ENCODE assay signal across 23 cellular contexts in the genomic region with DNA sequence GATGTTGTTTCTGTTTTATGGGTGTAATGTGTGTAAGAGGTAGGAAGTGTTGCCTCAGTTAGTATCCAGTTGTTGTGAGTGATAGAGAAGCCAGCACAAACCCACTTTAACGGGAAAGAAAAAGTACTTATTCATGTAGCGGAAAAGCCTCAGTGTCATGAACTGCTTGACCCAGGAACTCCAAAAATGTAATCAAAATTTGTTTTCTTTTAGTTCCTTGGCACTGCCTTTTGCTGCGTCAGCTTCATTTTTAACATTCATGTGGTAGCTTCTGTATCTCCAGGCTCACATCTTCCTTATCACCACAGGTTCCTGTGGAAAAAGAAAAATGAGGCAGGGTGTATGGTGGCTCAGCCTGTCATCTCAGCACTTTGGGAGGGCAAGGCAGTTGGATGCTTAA. TPM values are rescaled to one million over a fixed set of nuclear protein-coding genes. Genes with fewer than 3 reads are reported as not detected.
A peak's percentile ranks its signal among the peaks of the same experiment; 100 is the strongest.
DNase-seq lines count a peak whose midpoint lies in the region; ATAC-seq, FAIRE-seq and TF ChIP-seq lines count a peak whose summit lies in the region.
"Had no signal": no experiment of that assay in that cellular context is flagged by ENCODE, and none has a peak within 500 bp of the region (broad histone marks: within the 10 kb centered on the region; RNA-seq: fewer than 3 reads in every experiment).

No MANE protein-coding gene starts in this region.

- no peak overlapping the region for H3K14ac ChIP-seq in mesenchymal stem cell (ENCODE audit: low read length in 2 of 2)

- peak overlapping the region in 1 of 2 experiments; percentile 47 for H3K4ac ChIP-seq in mesenchymal stem cell (ENCODE audit: low read depth in 1 of 2, low read length in 2 of 2)

- H4K91ac ChIP-seq in mesenchymal stem cell (ENCODE audit: low read length), result no peak overlapping the region

- no peak for TF ChIP-seq POLR2A in HepG2 (IDR thresholded peaks at IDR 0.05; ENCODE audit: insufficient read depth in 1 of 2, low read depth in 2 of 2, low read length in 2 of 2)

- H3K9ac ChIP-seq in liver (ENCODE audit: low read depth in 1 of 2, low read length in 2 of 2) (no peak overlapping the region), HepG2 (ENCODE audit: insufficient read depth, low read depth, low read length) (no peak overlapping the region), mesenchymal stem cell (ENCODE audit: low read length) (no peak overlapping the region)
- H3K9ac ChIP-seq: BLaER1 treated with 17β-estradiol and CSF1 and Interleukin-3, amounts not matched to agents 10 nM and 100 nM had no signal

- ATAC-seq in HepG2 (no peak), GM18858 (IDR thresholded peaks at IDR 0.05; ENCODE audit: unreplicated experiment) (no peak)
- ATAC-seq: GM23338, PC-3 had no signal

- H4K20me1 ChIP-seq in HepG2 (ENCODE audit: insufficient read depth, low read length), result no peaks in the 10 kb centered on the region
- H4K20me1 ChIP-seq: BLaER1 treated with 17β-estradiol and CSF1 and Interleukin-3, amounts not matched to agents 10 nM and 100 nM had no signal

- CTCF ChIA-PET in HepG2 (lab: Yijun Ruan, JAX; ENCODE audit: low intra/inter-chr PET ratio, low total read pairs), result interaction anchor here (1.4 kb wide), 1 partner anchor 36 kb away, joined by 3 read pairs; no protein-coding TSS in a partner anchor

- BruUV-seq in HepG2 (replicated peaks; lab: Mats Ljungman, UMichigan), result no TSS peak

- H3K4me2 ChIP-seq in HepG2 (ENCODE audit: low read depth, low read length) (no peak overlapping the region), mesenchymal stem cell (ENCODE audit: low read length, poor library complexity, severe bottlenecking) (no peak overlapping the region)
- H3K4me2 ChIP-seq: GM23338 had no signal

- in situ Hi-C loops in HepG2 (cut with HindIII; ENCODE audit: extremely low pct_ligation_motif_present, low pct_unique_long_range_greater_than_20kb), result no loop called here

- H3K9me3 ChIP-seq in liver (ENCODE audit: control insufficient read depth in 4 of 4, low read length in 3 of 4) (no peaks in the 10 kb centered on the region), HepG2 (ENCODE audit: low read length) (no peaks in the 10 kb centered on the region), mesenchymal stem cell (ENCODE audit: control insufficient read depth, low read length) (no peaks in the 10 kb centered on the region)
- H3K9me3 ChIP-seq: HAP-1 had no signal

- H3K4me3 ChIP-seq in liver (ENCODE audit: low read depth in 1 of 3, low read length in 3 of 3) (no peak overlapping the region), HepG2 (replicated peaks in 1 of 3; ENCODE audit: insufficient read depth in 1 of 3, low read depth in 2 of 3, low read length in 3 of 3) (no peak overlapping the region), choroid plexus epithelial cell (ENCODE audit: low read depth, low read length) (no peak overlapping the region), mesenchymal stem cell (ENCODE audit: insufficient read depth in 1 of 2, low read depth in 1 of 2, low read length in 2 of 2) (no peak overlapping the region), dorsolateral prefrontal cortex (no peak overlapping the region)
- H3K4me3 ChIP-seq: BLaER1 treated with 17β-estradiol and CSF1 and Interleukin-3, amounts not matched to agents 10 nM and 100 nM; GM23338; HAP-1 had no signal

- H3K27me3 ChIP-seq in liver (ENCODE audit: control insufficient read depth in 4 of 4, insufficient read depth in 4 of 4, low read length in 3 of 4) (no peaks in the 10 kb centered on the region), HepG2 (ENCODE audit: control insufficient read depth in 1 of 2, insufficient read depth in 2 of 2, low read length in 2 of 2) (no peaks in the 10 kb centered on the region), mesenchymal stem cell (ENCODE audit: control insufficient read depth in 1 of 2, insufficient read depth in 1 of 2, low read length in 2 of 2) (no peaks in the 10 kb centered on the region), dorsolateral prefrontal cortex (no peaks in the 10 kb centered on the region)
- H3K27me3 ChIP-seq: BLaER1 treated with 17β-estradiol and CSF1 and Interleukin-3, amounts not matched to agents 10 nM and 100 nM had no signal

- H2BK15ac ChIP-seq in mesenchymal stem cell (ENCODE audit: low read depth, poor library complexity, severe bottlenecking), result no peak overlapping the region

- no peak overlapping the region for H2BK120ac ChIP-seq in mesenchymal stem cell (ENCODE audit: low read depth, low read length)

- H2BK5ac ChIP-seq in mesenchymal stem cell (ENCODE audit: low read depth, low read length, poor library complexity, severe bottlenecking), result no peak overlapping the region

- TF ChIP-seq CTCF in liver (IDR thresholded peaks at IDR 0.05; ENCODE audit: low read depth, low read length, missing input control) (no peak), HepG2 (CRISPR knock-in tag; IDR thresholded peaks at IDR 0.05) (no peak), choroid plexus epithelial cell (conservative IDR thresholded peaks at IDR 0.05; ENCODE audit: low read depth, low read length) (no peak), dorsolateral prefrontal cortex (IDR thresholded peaks at IDR 0.05 in 54 of 56, conservative IDR thresholded peaks at IDR 0.05 in 2 of 56; ENCODE audit: low read depth in 1 of 56, partially characterized antibody in 56 of 56) (no peak)

- H3K27ac ChIP-seq in liver (ENCODE audit: low read depth in 1 of 2, low read length in 2 of 2) (no peak overlapping the region), HepG2 (ENCODE audit: extremely low read length, insufficient read depth, low read length) (no peak overlapping the region), mesenchymal stem cell (ENCODE audit: low read length, poor library complexity, severe bottlenecking) (no peak overlapping the region), dorsolateral prefrontal cortex (no peak overlapping the region)
- H3K27ac ChIP-seq: 22Rv1; BLaER1 treated with 17β-estradiol and CSF1 and Interleukin-3, amounts not matched to agents 10 nM and 100 nM had no signal

- no peaks in the 10 kb centered on the region for H3K79me1 ChIP-seq in mesenchymal stem cell (replicated peaks; ENCODE audit: low read length, poor library complexity, severe bottlenecking)

- no peak overlapping the region for H2BK12ac ChIP-seq in mesenchymal stem cell (ENCODE audit: low read length in 2 of 2)

- no peak overlapping the region for H3K23ac ChIP-seq in mesenchymal stem cell (ENCODE audit: low read length in 2 of 2)

- no peak overlapping the region for H3K18ac ChIP-seq in mesenchymal stem cell (ENCODE audit: low read depth in 1 of 2, low read length in 2 of 2)

- POLR2A ChIA-PET in HepG2 (lab: Yijun Ruan, JAX), result no interaction called here

- H3K36me3 ChIP-seq in liver (ENCODE audit: control insufficient read depth in 4 of 4, insufficient read depth in 3 of 4, low read depth in 1 of 4, low read length in 3 of 4) (no peaks in the 10 kb centered on the region), HepG2 (replicated peaks in 1 of 2; ENCODE audit: control insufficient read depth in 1 of 2, insufficient read depth in 2 of 2, low read length in 2 of 2) (no peaks in the 10 kb centered on the region), mesenchymal stem cell (ENCODE audit: control insufficient read depth in 1 of 2, insufficient read depth in 2 of 2, low read depth in 1 of 2, low read length in 2 of 2) (no peaks in the 10 kb centered on the region)
- H3K36me3 ChIP-seq: BLaER1 treated with 17β-estradiol and CSF1 and Interleukin-3, amounts not matched to agents 10 nM and 100 nM; HAP-1 had no signal

- H3K79me2 ChIP-seq in HepG2 (ENCODE audit: insufficient read depth, low read length), result no peaks in the 10 kb centered on the region

- no peak overlapping the region for H4K8ac ChIP-seq in mesenchymal stem cell (ENCODE audit: low read length)

- TF ChIP-seq RAD21 in liver (IDR thresholded peaks at IDR 0.05) (peak in 1 of 2 donors; percentile 13), HepG2 (CRISPR knock-in tag; IDR thresholded peaks at IDR 0.05) (no peak)

- FAIRE-seq in HepG2 (lab: Jason Lieb, UNC), result no peak
- FAIRE-seq: GM12891 had no signal

- H3K4me1 ChIP-seq in liver (ENCODE audit: control insufficient read depth in 4 of 4, insufficient read depth in 4 of 4, low read length in 3 of 4) (peaks cover 6 to 13% (median 11%) of the 10 kb centered on the region in 4 donors), HepG2 (ENCODE audit: insufficient read depth, low read length) (peaks cover 28% of the 10 kb centered on the region), mesenchymal stem cell (ENCODE audit: control insufficient read depth, insufficient read depth, low read depth, low read length) (no peaks in the 10 kb centered on the region)

- intact Hi-C loops in HepG2 (cut with micrococcal nuclease; ENCODE audit: unreplicated experiment), result no loop called here
- intact Hi-C loops in dorsolateral prefrontal cortex (cut with DNase I), result no loop called here

- TF ChIP-seq EP300 in HepG2 (IDR thresholded peaks at IDR 0.05; ENCODE audit: low read depth in 2 of 2, low read length in 2 of 2) (no peak), HepG2 (CRISPR knock-in tag; IDR thresholded peaks at IDR 0.05; ENCODE audit: borderline replicate concordance) (no peak)

- H2AFZ ChIP-seq in HepG2 (ENCODE audit: low read length) (no peak overlapping the region), mesenchymal stem cell (ENCODE audit: low read depth, low read length) (no peak overlapping the region)
- H2AFZ ChIP-seq: GM23338 had no signal

- no peak overlapping the region for H2AK5ac ChIP-seq in mesenchymal stem cell (ENCODE audit: low read length, severe bottlenecking)

- DNase-seq in HepG2 (ENCODE audit: low spot score) (no peak), choroid plexus epithelial cell (ENCODE audit: low read depth) (peak; percentile 79), mesenchymal stem cell (peak; percentile 53), medulla oblongata (ENCODE audit: extremely low spot score) (no peak), NCI-H774 (lab: John Stamatoyannopoulos, UW) (no peak), dorsolateral prefrontal cortex (no peak)
- DNase-seq: ACHN; CD4-positive, alpha-beta memory T cell; DND-41; NCI-H1105 treated with DMSO at 0.1 percent for 48 hours; NCI-H1694; NCI-H2081 treated with DMSO at 0.1 percent for 48 hours; NCI-H2171 treated with DMSO at 0.1 percent for 48 hours; NCI-H526; PC-3; Right ventricle myocardium superior had no signal

- WGBS in liver, result 70% methylated on average over 3 of the region's 3 CpGs
- 94% methylated on average over 3 of the region's 3 CpGs for WGBS in HepG2 (ENCODE audit: low lambda C conversion rate)
- 33% methylated on average over 2 of the region's 3 CpGs for WGBS in mesenchymal stem cell

RNA-seq across cellular contexts. Expression of gene CCDC28A, which starts 46.4 kb away (rescaled TPM):
- total RNA-seq in liver, result 10 to 100 TPM; 11.9 to 13.4 TPM
- polyA plus RNA-seq in liver, result 10 to 100 TPM; 18.7 to 20.3 TPM
- total RNA-seq in HepG2 (2016; rRNA removed; fragmentation: Illumina TruSeq; extraction: Trizol), result 15.8 and 22.8 TPM in 2 replicates
- total RNA-seq in HepG2 (2016; cell fraction: cytosol; rRNA removed; fragmentation: Illumina TruSeq; extraction: Trizol; ENCODE audit: low read depth), result 4.7 and 5.9 TPM in 2 replicates
- 15.4 and 23.4 TPM in 2 replicates for total RNA-seq in HepG2 (2016; cell fraction: insoluble cytoplasmic fraction; rRNA removed; fragmentation: Illumina TruSeq; extraction: Trizol)
- 11.1 and 13.3 TPM in 2 replicates for total RNA-seq in HepG2 (2016; cell fraction: membrane; rRNA removed; fragmentation: Illumina TruSeq; extraction: Trizol)
- 9.0 and 9.6 TPM in 2 replicates for total RNA-seq in HepG2 (2016; cell fraction: nucleus; rRNA removed; fragmentation: Illumina TruSeq; extraction: Trizol)
- 11.1 and 15.8 TPM in 2 replicates for polyA plus RNA-seq in HepG2 (2011; rRNA removed)
- 6.9 and 10.4 TPM in 2 replicates for polyA plus RNA-seq in HepG2 (2011; cell fraction: cytosol; rRNA removed)
- 4.9 and 6.7 TPM in 2 replicates for polyA plus RNA-seq in HepG2 (2011; cell fraction: nucleus; rRNA removed)
- polyA plus RNA-seq in HepG2 (2012), result 11.8 and 14.7 TPM in 2 replicates
- 5.2 and 6.9 TPM in 2 replicates for polyA plus RNA-seq in HepG2 (2016; cell fraction: cytosol; fragmentation: Illumina TruSeq; extraction: Trizol; ENCODE audit: low read depth)
- polyA plus RNA-seq in HepG2 (2016; cell fraction: insoluble cytoplasmic fraction; fragmentation: Illumina TruSeq; extraction: Trizol; ENCODE audit: low read depth), result 20.8 and 23.9 TPM in 2 replicates
- 9.4 and 9.8 TPM in 2 replicates for polyA plus RNA-seq in HepG2 (2016; cell fraction: membrane; fragmentation: Illumina TruSeq; extraction: Trizol; ENCODE audit: low read depth)
- 10.5 and 12.2 TPM in 2 replicates for polyA plus RNA-seq in HepG2 (2016; cell fraction: nucleus; fragmentation: Illumina TruSeq; extraction: Trizol; ENCODE audit: insufficient read depth, low read depth)
- polyA minus RNA-seq in HepG2 (2011; rRNA and poly(A)+ RNA removed; ENCODE audit: low replicate concordance), result 4.6 and 5.8 TPM in 2 replicates
- 4.8 and 7.3 TPM in 2 replicates for polyA minus RNA-seq in HepG2 (2011; cell fraction: cytosol; rRNA and poly(A)+ RNA removed)
- 8.2 and 9.3 TPM in 2 replicates for polyA minus RNA-seq in HepG2 (2011; cell fraction: nucleus; rRNA and poly(A)+ RNA removed)
- polyA plus RNA-seq in mesenchymal stem cell (2013, experiment 1 of 2), result 12.3 TPM
- polyA plus RNA-seq in mesenchymal stem cell (2013, experiment 2 of 2), result 11.5 TPM
- total RNA-seq in dorsolateral prefrontal cortex, result 10 to 100 TPM; 18.1 to 50.8 (median 35.7) TPM

Comparison
In these comparisons a context has a peak if more than half of its experiments do, and no peak if none do; other contexts are left out.
1. DNase-seq: peak in choroid plexus epithelial cell (single experiment) and mesenchymal stem cell (single experiment); none in HepG2 (single experiment), medulla oblongata (single experiment), NCI-H774 (single experiment) and dorsolateral prefrontal cortex (0 of 10).